ENCODE assay signal across 9 cellular contexts in the genomic region with DNA sequence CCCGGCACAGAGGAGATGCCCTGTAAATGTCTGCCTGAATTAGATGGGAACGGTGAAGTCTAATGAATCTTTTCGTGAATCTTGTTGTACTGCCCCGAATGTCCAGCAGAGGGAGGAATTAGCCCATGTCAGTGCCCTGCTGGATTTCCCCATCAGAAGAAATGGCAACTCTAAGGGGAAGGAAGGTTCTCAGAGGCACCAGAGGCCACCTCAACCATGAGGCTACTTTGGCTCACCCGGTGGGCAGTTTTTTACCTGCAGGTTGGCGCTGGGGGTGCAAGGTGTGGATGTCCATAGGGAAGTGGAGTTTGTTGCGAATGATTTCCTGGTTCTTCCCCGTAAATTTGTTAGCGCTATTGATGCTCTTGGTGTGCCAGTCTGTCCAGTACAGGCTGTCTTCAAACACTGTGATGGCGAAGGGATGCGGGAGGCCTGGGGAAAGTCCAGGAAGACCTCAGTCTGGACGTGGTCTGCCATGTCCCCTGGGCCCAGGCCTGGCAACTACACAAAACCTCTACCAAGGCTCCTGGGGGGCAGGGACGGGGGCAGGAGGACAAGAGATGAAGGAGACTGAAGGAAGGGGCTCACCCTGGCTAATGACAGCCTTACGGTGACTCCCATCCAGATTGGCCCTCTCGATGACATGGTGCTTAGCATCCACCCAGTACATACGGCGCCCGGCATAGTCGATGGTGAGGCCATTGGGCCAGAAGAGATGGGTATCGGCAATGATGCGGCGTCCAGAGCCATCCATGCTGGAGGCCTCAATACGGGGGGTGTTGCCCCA. TPM values are rescaled to one million over a fixed set of nuclear protein-coding genes. Genes with fewer than 3 reads are reported as not detected.
DNase-seq lines count a peak whose midpoint lies in the region; ATAC-seq and TF ChIP-seq lines count a peak whose summit lies in the region.
"Had no signal": no experiment of that assay in that cellular context is flagged by ENCODE, and none has a peak within 500 bp of the region (broad histone marks: within the 10 kb centered on the region; RNA-seq: fewer than 3 reads in every experiment).

No MANE protein-coding gene starts in this region.

- in situ Hi-C loops in Caki2 (cut with HindIII; ENCODE audit: low pct_unique_long_range_greater_than_20kb, low sequenced_read_pairs), result no loop called here

- no peaks in the 10 kb centered on the region for H3K4me1 Mint-ChIP-seq in HFFc6 (ENCODE audit: low read depth)

- H3K9me3 Mint-ChIP-seq in HFFc6, result no peaks in the 10 kb centered on the region
- H3K9me3 Mint-ChIP-seq: T-helper 1 cell treated with Interleukin-12 subunit alpha and Interleukin-12 subunit beta and Interleukin-4 antibody, amounts not matched to agents 30 μg/mL and 1 μg/mL, for 36 hours had no signal

- no peak overlapping the region for H3K4me3 Mint-ChIP-seq in HFFc6
- H3K4me3 Mint-ChIP-seq: T-helper 1 cell treated with Interleukin-12 subunit alpha and Interleukin-12 subunit beta and Interleukin-4 antibody, amounts not matched to agents 30 μg/mL and 1 μg/mL, for 36 hours had no signal

- H3K27me3 Mint-ChIP-seq in HFFc6 (ENCODE audit: insufficient read depth), result peaks cover 6% of the 10 kb centered on the region

- H3K9me3 ChIP-seq in left lung, result no peaks in the 10 kb centered on the region

- no peak overlapping the region for H3K27ac Mint-ChIP-seq in HFFc6
- H3K27ac Mint-ChIP-seq: T-helper 1 cell treated with Interleukin-12 subunit alpha and Interleukin-12 subunit beta and Interleukin-4 antibody, amounts not matched to agents 30 μg/mL and 1 μg/mL, for 36 hours had no signal

- H3K4me1 ChIP-seq in left lung, result no peaks in the 10 kb centered on the region

- peak; percentile 73 to 81 for ATAC-seq in activated CD4-positive, CD25-positive, alpha-beta regulatory T cell treated with anti-CD3 and anti-CD28 coated beads, Interleukin-2, amount 50 U/mL, for 24 hours
- ATAC-seq in left lung (peak; percentile 97), GM18870 (IDR thresholded peaks at IDR 0.05; ENCODE audit: unreplicated experiment) (no peak)

- no peak overlapping the region for H3K4me3 ChIP-seq in left lung

- TF ChIP-seq CTCF in HFFc6 (IDR thresholded peaks at IDR 0.05), result peak; percentile 95
- peak; percentile 73 to 81 for TF ChIP-seq CTCF in left lung (IDR thresholded peaks at IDR 0.05)

- no peak overlapping the region for H3K27ac ChIP-seq in left lung

- intact Hi-C loops in left lung (cut with DNase I), result loop anchor here in 1 of 2 donors (5.0 kb wide), 2 partner anchors 262 to 272 kb away; no protein-coding TSS in a partner anchor

- H3K27me3 ChIP-seq in left lung, result no peaks in the 10 kb centered on the region

- H3K36me3 ChIP-seq in left lung, result no peaks in the 10 kb centered on the region

- DNase-seq in Caki2 (ENCODE audit: low read depth) (peak; percentile 42), HFFc6 (peak; percentile 53), NCI-H345 (lab: John Stamatoyannopoulos, UW) (peak; percentile 84), cerebellar cortex (ENCODE audit: low spot score) (peak; percentile 93), left lung (peak in 1 of 2 donors; percentile 58)
- DNase-seq in stimulated activated CD4-positive, alpha-beta T cell treated with anti-CD3 and anti-CD28 coated beads, Interleukin-4, amount 100 ng/mL, for 48 hours (ENCODE audit: low read depth in 2 of 2), result peak; percentile 64 to 68

- no peaks in the 10 kb centered on the region for H3K36me3 Mint-ChIP-seq in HFFc6 (ENCODE audit: low read depth)

RNA-seq across cellular contexts. Expression of gene LRP4, which starts 28.5 kb away (rescaled TPM):
- 8.7 and 15.2 TPM in 2 replicates for total RNA-seq in Caki2 (2014; rRNA removed; shearing (Covaris generic); ENCODE audit: low replicate concordance)
- total RNA-seq in HFFc6 (2021; fragmentation: NEBNext Ultra II Directional; extraction: Animal tissue kit (Norgen Biotek cat#: 25700)), result 1 to 10 TPM; 1.4 to 2.1 (median 1.8) TPM
- 1 to 10 TPM; 4.9 to 5.0 TPM for total RNA-seq in left lung

RNA-seq across cellular contexts. Expression of gene CKAP5, which starts 43.8 kb away (rescaled TPM):
- 24.3 and 24.7 TPM in 2 replicates for total RNA-seq in Caki2 (2014; rRNA removed; shearing (Covaris generic); ENCODE audit: low replicate concordance)
- 100 to 1,000 TPM in 5 of 6 experiments, 10 to 100 TPM in 1; 87.8 to 125 (median 116) TPM for total RNA-seq in HFFc6 (2021; fragmentation: NEBNext Ultra II Directional; extraction: Animal tissue kit (Norgen Biotek cat#: 25700))
- 10 to 100 TPM; 58.8 to 84.1 TPM for total RNA-seq in left lung

RNA-seq across cellular contexts. Expression of gene CSTPP1, which starts 46.7 kb away (rescaled TPM):
- 20.9 and 33.6 TPM in 2 replicates for total RNA-seq in Caki2 (2014; rRNA removed; shearing (Covaris generic); ENCODE audit: low replicate concordance)
- 10 to 100 TPM; 19.4 to 29.2 (median 27.1) TPM for total RNA-seq in HFFc6 (2021; fragmentation: NEBNext Ultra II Directional; extraction: Animal tissue kit (Norgen Biotek cat#: 25700))
- 10 to 100 TPM; 28.7 to 36.4 TPM for total RNA-seq in left lung
